Comparison of ENCODE assay signal across 14 cellular contexts in the genomic region with DNA sequence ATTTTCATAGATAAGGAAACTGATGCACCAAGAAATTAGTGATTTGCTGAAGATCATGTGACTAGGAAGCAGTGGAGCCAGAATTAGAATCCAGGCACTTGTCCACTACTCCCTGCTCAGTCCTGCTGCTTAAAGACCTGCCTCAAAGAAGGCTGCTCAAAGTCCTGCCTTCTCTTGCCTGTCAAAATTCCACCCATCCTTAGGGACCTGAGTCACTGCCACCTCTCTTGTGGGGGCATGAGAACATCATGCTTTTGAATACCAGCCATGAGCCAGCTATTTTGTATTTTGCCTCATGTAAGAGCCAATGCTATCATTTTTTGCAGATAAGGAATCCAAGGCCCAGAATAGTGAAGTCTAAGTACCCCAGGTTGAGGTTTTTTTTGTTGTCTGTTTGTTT. TPM values are rescaled to one million over a fixed set of nuclear protein-coding genes. Genes with fewer than 3 reads are reported as not detected.
A peak's percentile ranks its signal among the peaks of the same experiment; 100 is the strongest.
DNase-seq lines count a peak whose midpoint lies in the region; ATAC-seq and TF ChIP-seq lines count a peak whose summit lies in the region.
"Had no signal": no experiment of that assay in that cellular context is flagged by ENCODE, and none has a peak within 500 bp of the region (broad histone marks: within the 10 kb centered on the region; RNA-seq: fewer than 3 reads in every experiment).

No MANE protein-coding gene starts in this region.

- no peak for TF ChIP-seq CTCF in brain microvascular endothelial cell (IDR thresholded peaks at IDR 0.05; ENCODE audit: low read depth, low read length, missing control alignments)
- TF ChIP-seq CTCF in OCI-LY7 (conservative IDR thresholded peaks at IDR 0.05; ENCODE audit: low read length): no peak

- H3K9ac ChIP-seq in GM23248: no peak overlapping the region
- H3K9ac ChIP-seq: SK-N-SH had no signal

- POLR2A ChIA-PET in OCI-LY7 (lab: Charles Lee): interaction anchor here (1.2 kb wide), 1 partner anchor 9 kb away, joined by 4 read pairs; no protein-coding TSS in a partner anchor

- H3K36me3 Mint-ChIP-seq in activated naive CD4-positive, alpha-beta T cell treated with anti-CD3 and anti-CD28 coated beads, Interleukin-2, amount 50 U/mL, for 72 hours: peaks cover 17 to 28% of the 10 kb centered on the region in 2 donors

- in situ Hi-C loops in GM23248 (cut with MboI): loop anchor here (10.0 to 25.0 kb wide), 4 partner anchors 296 to 1124 kb away; no protein-coding TSS in a partner anchor
- in situ Hi-C loops in brain microvascular endothelial cell (cut with HindIII; ENCODE audit: low pct_ligation_motif_present, low sequenced_read_pairs): no loop called here

- DNase-seq in GM23248: peak; percentile 75
- peak; percentile 57 for DNase-seq in brain microvascular endothelial cell
- peak; percentile 35 for DNase-seq in glomerular visceral epithelial cell (ENCODE audit: extremely low spot score)
- no peak for DNase-seq in aorta
- DNase-seq in OCI-LY7 (ENCODE audit: low spot score): no peak
- no peak for DNase-seq in activated naive CD4-positive, alpha-beta T cell treated with anti-CD3 and anti-CD28 coated beads, Interleukin-2, amount 50 U/mL, for 72 hours (ENCODE audit: low spot score in 2 of 2)
- no peak for DNase-seq in NCI-H2107 treated with DMSO at 0.1 percent for 48 hours (lab: John Stamatoyannopoulos, UW; ENCODE audit: unreplicated experiment)
- DNase-seq: Caco-2; effector memory CD4-positive, alpha-beta T cell; GF-D8; NCI-H1105 treated with DMSO at 0.1 percent for 48 hours; NCI-H345; posterior cingulate gyrus; SK-N-SH had no signal

- H3K9me3 Mint-ChIP-seq in activated naive CD4-positive, alpha-beta T cell treated with anti-CD3 and anti-CD28 coated beads, Interleukin-2, amount 50 U/mL, for 72 hours: peaks cover 7 to 8% of the 10 kb centered on the region in 2 donors

- no peaks in the 10 kb centered on the region for H3K9me3 ChIP-seq in GM23248 (ENCODE audit: low read depth)
- no peaks in the 10 kb centered on the region for H3K9me3 ChIP-seq in aorta (ENCODE audit: control insufficient read depth, low read length)
- H3K9me3 ChIP-seq in OCI-LY7 (ENCODE audit: low read length): no peaks in the 10 kb centered on the region
- H3K9me3 ChIP-seq: SK-N-SH had no signal

- no peak overlapping the region for H3K27ac Mint-ChIP-seq in activated naive CD4-positive, alpha-beta T cell treated with anti-CD3 and anti-CD28 coated beads, Interleukin-2, amount 50 U/mL, for 72 hours

- H3K36me3 ChIP-seq in GM23248 (ENCODE audit: low read depth): peaks cover 7% of the 10 kb centered on the region; the same call in 1 of the 2 replicates
- H3K36me3 ChIP-seq in brain microvascular endothelial cell (replicated peaks): peaks cover 12% of the 10 kb centered on the region
- H3K36me3 ChIP-seq in aorta (ENCODE audit: control insufficient read depth in 1 of 2, insufficient read depth in 2 of 2, low read length in 1 of 2): no peaks in the 10 kb centered on the region
- peaks cover 62% of the 10 kb centered on the region for H3K36me3 ChIP-seq in OCI-LY7 (ENCODE audit: insufficient read depth, low read length)

- H4K20me1 ChIP-seq in GM23248 (ENCODE audit: insufficient read depth) (no peaks in the 10 kb centered on the region), OCI-LY7 (ENCODE audit: insufficient read depth, low read length) (no peaks in the 10 kb centered on the region)

- CTCF ChIA-PET in OCI-LY7 (lab: Charles Lee; ENCODE audit: unreplicated experiment): no interaction called here

- H3K79me2 ChIP-seq in GM23248 (ENCODE audit: insufficient read depth) (no peaks in the 10 kb centered on the region), OCI-LY7 (ENCODE audit: insufficient read depth, low read depth, low read length) (no peaks in the 10 kb centered on the region)

- H3K4me3 ChIP-seq in GM23248 (no peak overlapping the region), brain microvascular endothelial cell (ENCODE audit: low read depth, low read length) (no peak overlapping the region), aorta (ENCODE audit: low read length in 2 of 2) (no peak overlapping the region), OCI-LY7 (ENCODE audit: low read depth, low read length, poor library complexity, severe bottlenecking) (no peak overlapping the region)

- no peaks in the 10 kb centered on the region for H3K27me3 ChIP-seq in GM23248 (replicated peaks; ENCODE audit: insufficient read depth)
- H3K27me3 ChIP-seq in brain microvascular endothelial cell (replicated peaks): no peaks in the 10 kb centered on the region
- no peaks in the 10 kb centered on the region for H3K27me3 ChIP-seq in aorta (ENCODE audit: control insufficient read depth in 1 of 2, insufficient read depth in 2 of 2, low read length in 1 of 2)

- H3K4me1 ChIP-seq in GM23248 (ENCODE audit: insufficient read depth) (peaks cover 40% of the 10 kb centered on the region), aorta (ENCODE audit: control insufficient read depth in 1 of 2, insufficient read depth in 2 of 2, low read length in 2 of 2) (peaks cover 6 to 9% of the 10 kb centered on the region in 2 donors), OCI-LY7 (ENCODE audit: insufficient read depth, low read length, poor library complexity, severe bottlenecking) (no peaks in the 10 kb centered on the region)

- H3F3A ChIP-seq in GM23248 (ENCODE audit: insufficient read depth): peaks cover 33% of the 10 kb centered on the region

- peak; percentile 57 for ATAC-seq in aorta (ENCODE audit: low FRiP score)
- no peak for ATAC-seq in activated naive CD4-positive, alpha-beta T cell treated with anti-CD3 and anti-CD28 coated beads, Interleukin-2, amount 50 U/mL, for 72 hours

- H3K27ac ChIP-seq in GM23248: 0 out of 2 replicates have a peak overlapping the region, but pooled peaks have one; percentile 30
- peak overlapping the region; percentile 14 for H3K27ac ChIP-seq in brain microvascular endothelial cell
- H3K27ac ChIP-seq in aorta (ENCODE audit: low read depth in 1 of 2, low read length in 2 of 2): no peak overlapping the region
- no peak overlapping the region for H3K27ac ChIP-seq in OCI-LY7 (ENCODE audit: low read depth, low read length, poor library complexity, severe bottlenecking)

- intact Hi-C loops in aorta (cut with DNase I): loop anchor here (1.0 to 10.0 kb wide), 7 partner anchors 94 to 1116 kb away; no protein-coding TSS in a partner anchor
- intact Hi-C loops in OCI-LY7 (cut with micrococcal nuclease; ENCODE audit: unreplicated experiment): loop anchor here (5.0 to 10.0 kb wide), 2 partner anchors 644 to 1116 kb away; no protein-coding TSS in a partner anchor

- H2AFZ ChIP-seq in GM23248 (no peak overlapping the region), OCI-LY7 (ENCODE audit: low read length) (no peak overlapping the region)

- no TSS peak for BruUV-seq in OCI-LY7 (replicated peaks; lab: Mats Ljungman, UMichigan)

- H3K9me2 ChIP-seq in GM23248 (ENCODE audit: insufficient read depth): no peaks in the 10 kb centered on the region
- no peaks in the 10 kb centered on the region for H3K9me2 ChIP-seq in OCI-LY7 (ENCODE audit: insufficient read depth, low read length)
- H3K9me2 ChIP-seq: SK-N-SH had no signal

- H3K4me2 ChIP-seq in GM23248 (ENCODE audit: unreplicated experiment) (peak overlapping the region; percentile 4), OCI-LY7 (ENCODE audit: low read length) (no peak overlapping the region)
- H3K4me2 ChIP-seq: SK-N-SH had no signal

RNA-seq across cellular contexts. Expression of a gene that starts 47.1 kb away (rescaled TPM):
- 72.6 and 73.0 TPM in 2 replicates for total RNA-seq in GM23248 (2014; rRNA removed; shearing (Covaris generic))
- polyA plus RNA-seq in GM23248 (2016; fragmentation: Nextera tagmentation; extraction: Ambion mirVana) (101 TPM in 2 replicates), aorta (10 to 100 TPM; 73.6 to 82.6 TPM)
- total RNA-seq in aorta (10 to 100 TPM; 77.7 to 77.9 TPM), OCI-LY7 (2022) (85.9 and 91.8 TPM in 2 replicates)
- 40.5 and 42.7 TPM in 2 replicates for total RNA-seq in OCI-LY7 (2014; rRNA removed; shearing (Covaris generic))
- total RNA-seq in activated naive CD4-positive, alpha-beta T cell treated with anti-CD3 and anti-CD28 coated beads, Interleukin-2, amount 50 U/mL, for 72 hours: 10 to 100 TPM; 30.4 to 82.4 TPM

Comparison
In these comparisons a context has a peak if more than half of its experiments do, and no peak if none do; other contexts are left out.
1. DNase-seq: peak in GM23248 (single experiment), brain microvascular endothelial cell (single experiment) and glomerular visceral epithelial cell (single experiment); none in aorta (0 of 2), OCI-LY7 (single experiment), activated naive CD4-positive, alpha-beta T cell treated with anti-CD3 and anti-CD28 coated beads, Interleukin-2, amount 50 U/mL, for 72 hours (0 of 2) and NCI-H2107 treated with DMSO at 0.1 percent for 48 hours (single experiment).
2. H3K27ac ChIP-seq: peak in GM23248 (single experiment) and brain microvascular endothelial cell (single experiment); none in aorta (0 of 2) and OCI-LY7 (single experiment).